ENCODE assay signal across 1 cellular context in genomic region chr17:58417300-58418092, GRCh38.
TF ChIP-seq lines count a peak whose summit lies in the region.

RNF43 (minus strand) TSS chr17:58417534; CDS start chr17:58415577, 1,957 bp downstream.

TF ChIP-seq in HCT116, 20 proteins besides CTCF, POLR2A, EP300 and RAD21 (continued from another document):
- TF ChIP-seq, protein P1, sequence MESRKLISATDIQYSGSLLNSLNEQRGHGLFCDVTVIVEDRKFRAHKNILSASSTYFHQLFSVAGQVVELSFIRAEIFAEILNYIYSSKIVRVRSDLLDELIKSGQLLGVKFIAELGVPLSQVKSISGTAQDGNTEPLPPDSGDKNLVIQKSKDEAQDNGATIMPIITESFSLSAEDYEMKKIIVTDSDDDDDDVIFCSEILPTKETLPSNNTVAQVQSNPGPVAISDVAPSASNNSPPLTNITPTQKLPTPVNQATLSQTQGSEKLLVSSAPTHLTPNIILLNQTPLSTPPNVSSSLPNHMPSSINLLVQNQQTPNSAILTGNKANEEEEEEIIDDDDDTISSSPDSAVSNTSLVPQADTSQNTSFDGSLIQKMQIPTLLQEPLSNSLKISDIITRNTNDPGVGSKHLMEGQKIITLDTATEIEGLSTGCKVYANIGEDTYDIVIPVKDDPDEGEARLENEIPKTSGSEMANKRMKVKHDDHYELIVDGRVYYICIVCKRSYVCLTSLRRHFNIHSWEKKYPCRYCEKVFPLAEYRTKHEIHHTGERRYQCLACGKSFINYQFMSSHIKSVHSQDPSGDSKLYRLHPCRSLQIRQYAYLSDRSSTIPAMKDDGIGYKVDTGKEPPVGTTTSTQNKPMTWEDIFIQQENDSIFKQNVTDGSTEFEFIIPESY (IDR thresholded peaks at IDR 0.05; ENCODE audit: extremely low read depth, insufficient replicate concordance, low read length) = no peak
- no peak for TF ChIP-seq ATF3 (IDR thresholded peaks at IDR 0.05)
